ENCODE assay signal across 1 cellular context in genomic region chr2:96528680-96529375, GRCh38.
TF ChIP-seq lines count a peak whose summit lies in the region.

No MANE protein-coding gene starts in this region.

TF ChIP-seq in SK-N-SH treated with all-trans-retinoic acid at 6 μM for 48 hours, 23 proteins besides CTCF, POLR2A, EP300 and RAD21 (continued from another document):
- no peak for TF ChIP-seq BACH2 (CRISPR knock-in tag; IDR thresholded peaks at IDR 0.05; ENCODE audit: borderline replicate concordance)
- TF ChIP-seq ZNF8 (CRISPR knock-in tag; IDR thresholded peaks at IDR 0.05), result no peak
- no peak for TF ChIP-seq ARNTL (CRISPR knock-in tag; IDR thresholded peaks at IDR 0.05; ENCODE audit: borderline replicate concordance, low read depth)
- no peak for TF ChIP-seq ZFP30 (CRISPR knock-in tag; IDR thresholded peaks at IDR 0.05)
- no peak for TF ChIP-seq TOX (CRISPR knock-in tag; IDR thresholded peaks at IDR 0.05; ENCODE audit: borderline replicate concordance)
- no peak for TF ChIP-seq CSDC2 (CRISPR knock-in tag; IDR thresholded peaks at IDR 0.05)
- TF ChIP-seq RARB (CRISPR knock-in tag; IDR thresholded peaks at IDR 0.05), result no peak
- TF ChIP-seq ZNF565 (CRISPR knock-in tag; conservative IDR thresholded peaks at IDR 0.05; ENCODE audit: low read depth), result no peak
